ENCODE assay signal across 18 cellular contexts in the genomic region with DNA sequence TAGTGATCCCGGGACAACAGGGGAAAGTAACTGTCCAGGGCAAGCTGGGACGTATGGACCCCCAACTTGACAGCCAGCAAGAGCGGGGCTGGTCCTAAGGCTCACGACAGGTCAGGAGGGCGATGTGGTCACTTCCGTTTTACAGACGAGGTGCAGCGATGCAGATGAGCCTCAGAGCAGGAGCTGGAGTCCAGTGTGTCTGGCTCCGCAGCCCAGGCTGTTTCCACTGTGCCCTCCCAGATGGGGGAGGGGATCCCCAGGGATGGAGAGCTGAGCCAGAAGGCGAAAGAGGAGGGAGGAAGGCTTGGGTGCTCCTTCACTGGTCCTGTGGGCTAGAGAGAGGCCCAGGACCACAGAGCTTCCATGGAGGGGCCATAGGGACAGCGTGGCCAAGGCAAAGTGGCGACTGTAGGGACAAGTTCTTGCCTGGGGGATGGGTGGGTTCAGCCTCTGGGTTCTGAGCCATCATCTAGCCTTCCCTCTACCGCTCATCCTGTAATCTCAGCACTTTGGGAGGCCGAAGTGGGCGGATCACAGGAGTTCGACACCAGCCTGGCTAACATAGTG. TPM values are rescaled to one million over a fixed set of nuclear protein-coding genes. Genes with fewer than 3 reads are reported as not detected.
DNase-seq lines count a peak whose midpoint lies in the region; ATAC-seq and TF ChIP-seq lines count a peak whose summit lies in the region.
"Had no signal": no experiment of that assay in that cellular context is flagged by ENCODE, and none has a peak within 500 bp of the region (broad histone marks: within the 10 kb centered on the region; RNA-seq: fewer than 3 reads in every experiment).

No MANE protein-coding gene starts in this region.

- TF ChIP-seq EP300 in gastroesophageal sphincter (IDR thresholded peaks at IDR 0.05) = no peak

- H3K4me3 ChIP-seq in gastroesophageal sphincter = peak overlapping the region in 1 of 2 donors; percentile 86
- H3K4me3 ChIP-seq in psoas muscle = peak overlapping the region; percentile 18
- H3K4me3 ChIP-seq: GM12878 had no signal

- no peaks in the 10 kb centered on the region for H3K36me3 Mint-ChIP-seq in T-helper 2 cell treated with Interferon-gamma antibody and Interleukin-4, amounts not matched to agents 5 μg/mL and 100 μg/mL, for 36 hours (ENCODE audit: low read depth)
- H3K36me3 Mint-ChIP-seq: memory B cell had no signal

- ATAC-seq in Right ventricle myocardium superior (ENCODE audit: poor library complexity) (no peak), gastroesophageal sphincter (no peak), psoas muscle (no peak), GM19328 (IDR thresholded peaks at IDR 0.05; ENCODE audit: unreplicated experiment) (no peak), GM19023 (IDR thresholded peaks at IDR 0.05; ENCODE audit: unreplicated experiment) (no peak)
- ATAC-seq: esophagus mucosa, GM12878 had no signal

- intact Hi-C loops in Right ventricle myocardium superior (cut with DNase I) = no loop called here
- intact Hi-C loops in cardiac septum (cut with DNase I) = no loop called here
- intact Hi-C loops in psoas muscle (cut with DNase I) = no loop called here

- no peak overlapping the region for H3K4me3 Mint-ChIP-seq in T-helper 2 cell treated with Interferon-gamma antibody and Interleukin-4, amounts not matched to agents 5 μg/mL and 100 μg/mL, for 36 hours
- H3K4me3 Mint-ChIP-seq: CD8-positive, alpha-beta memory T cell; memory B cell had no signal

- H3K9me3 ChIP-seq in gastroesophageal sphincter = no peaks in the 10 kb centered on the region
- H3K9me3 ChIP-seq in psoas muscle = no peaks in the 10 kb centered on the region

- TF ChIP-seq CTCF in gastroesophageal sphincter (IDR thresholded peaks at IDR 0.05) (no peak), psoas muscle (IDR thresholded peaks at IDR 0.05) (no peak)

- no peak for TF ChIP-seq POLR2A in gastroesophageal sphincter (IDR thresholded peaks at IDR 0.05)

- H3K9me3 Mint-ChIP-seq in T-helper 2 cell treated with Interferon-gamma antibody and Interleukin-4, amounts not matched to agents 5 μg/mL and 100 μg/mL, for 36 hours = no peaks in the 10 kb centered on the region
- H3K9me3 Mint-ChIP-seq: CD8-positive, alpha-beta memory T cell; memory B cell had no signal

- H3K36me3 ChIP-seq in gastroesophageal sphincter (peaks cover 0 to 53% of the 10 kb centered on the region in 2 donors), psoas muscle (ENCODE audit: insufficient read depth in 1 of 2, low read depth in 1 of 2) (peaks cover 0 to 10% of the 10 kb centered on the region in 2 donors)

- peaks cover 12% of the 10 kb centered on the region for H3K4me1 Mint-ChIP-seq in T-helper 2 cell treated with Interferon-gamma antibody and Interleukin-4, amounts not matched to agents 5 μg/mL and 100 μg/mL, for 36 hours (ENCODE audit: low read depth)
- H3K4me1 Mint-ChIP-seq: memory B cell had no signal

- DNase-seq in Right ventricle myocardium superior (peak; percentile 51), cardiac septum (ENCODE audit: low spot score) (no peak), psoas muscle (peak in 1 of 2 donors; percentile 55), NCI-H524 (lab: John Stamatoyannopoulos, UW) (no peak)
- DNase-seq in T-helper 2 cell treated with Interferon-gamma antibody and Interleukin-4, amounts not matched to agents 5 μg/mL and 100 μg/mL, for 36 hours (ENCODE audit: low spot score) = no peak
- DNase-seq: activated CD4-positive, alpha-beta T cell treated with anti-CD3 and anti-CD28 coated beads for 4 hours; CD8-positive, alpha-beta memory T cell; EL; NCI-H2081 treated with DMSO at 0.1 percent for 48 hours; occipital lobe; stimulated activated CD4-positive, alpha-beta T cell treated with anti-CD3 and anti-CD28 coated beads, Interleukin-12 subunit alpha, Interleukin-12 subunit beta, amount 100 ng/mL, for 4 hours had no signal

- WGBS in gastroesophageal sphincter (ENCODE audit: low coverage in 1 of 2), 2 donors = 86% methylated on average over 4 of the region's 16 CpGs; no CpG with 5 or more reads in 1 of the 2 donors
- WGBS in psoas muscle, 3 donors = 62 to 77% (median 65%) methylated on average over 16 of the region's 16 CpGs

- H3K27me3 ChIP-seq in gastroesophageal sphincter (no peaks in the 10 kb centered on the region), psoas muscle (ENCODE audit: insufficient read depth in 3 of 3, low read length in 2 of 3) (no peaks in the 10 kb centered on the region)

- no peak overlapping the region for H3K27ac Mint-ChIP-seq in T-helper 2 cell treated with Interferon-gamma antibody and Interleukin-4, amounts not matched to agents 5 μg/mL and 100 μg/mL, for 36 hours
- H3K27ac Mint-ChIP-seq: memory B cell had no signal

- H3K4me1 ChIP-seq in gastroesophageal sphincter = peaks cover 0 to 95% (median 59%) of the 10 kb centered on the region in 3 donors
- H3K4me1 ChIP-seq in psoas muscle = peaks cover 13% of the 10 kb centered on the region

- H3K27me3 Mint-ChIP-seq in T-helper 2 cell treated with Interferon-gamma antibody and Interleukin-4, amounts not matched to agents 5 μg/mL and 100 μg/mL, for 36 hours (ENCODE audit: low read depth) = peaks cover 2% of the 10 kb centered on the region
- H3K27me3 Mint-ChIP-seq: memory B cell had no signal

- H3K27ac ChIP-seq in gastroesophageal sphincter (peak overlapping the region in 3 of 4 donors; percentile 54 to 95 (median 57)), psoas muscle (peak overlapping the region; percentile 46)

RNA-seq across cellular contexts. Expression of a gene that starts 5.7 kb away (rescaled TPM):
- total RNA-seq in Right ventricle myocardium superior = 12.4 TPM
- 10.3 TPM for total RNA-seq in cardiac septum
- 10 to 100 TPM; 32.8 to 51.5 (median 41.2) TPM for total RNA-seq in gastroesophageal sphincter
- total RNA-seq in psoas muscle = 1 to 10 TPM; 3.5 to 8.0 (median 3.9) TPM
- polyA plus RNA-seq in psoas muscle = 1 to 10 TPM; 3.7 to 4.4 (median 3.8) TPM

RNA-seq across cellular contexts. Expression of a gene that starts 13.4 kb away (rescaled TPM):
- 41.7 TPM for total RNA-seq in Right ventricle myocardium superior
- 30.0 TPM for total RNA-seq in cardiac septum
- total RNA-seq in gastroesophageal sphincter = 10 to 100 TPM; 72.8 to 94.9 (median 85.5) TPM
- 10 to 100 TPM; 41.6 to 51.0 (median 43.8) TPM for total RNA-seq in psoas muscle
- 10 to 100 TPM; 45.0 to 95.9 (median 87.3) TPM for polyA plus RNA-seq in psoas muscle

RNA-seq across cellular contexts. Expression of a gene that starts 27.9 kb away (rescaled TPM):
- 16.9 TPM for total RNA-seq in Right ventricle myocardium superior
- total RNA-seq in cardiac septum = 13.6 TPM
- total RNA-seq in gastroesophageal sphincter = 10 to 100 TPM; 18.6 to 27.3 (median 21.0) TPM
- total RNA-seq in psoas muscle = 10 to 100 TPM; 17.1 to 21.9 (median 19.0) TPM
- polyA plus RNA-seq in psoas muscle = 10 to 100 TPM; 29.5 to 40.9 (median 31.5) TPM

RNA-seq across cellular contexts. Expression of a gene that starts 59.2 kb away (rescaled TPM):
- total RNA-seq in Right ventricle myocardium superior = 5.2 TPM
- 21.3 TPM for total RNA-seq in cardiac septum
- 100 to 1,000 TPM in 3 of 4 donors, 10 to 100 TPM in 1; 98.7 to 396 (median 151) TPM for total RNA-seq in gastroesophageal sphincter
- 10 to 100 TPM; 15.8 to 49.5 (median 34.0) TPM for total RNA-seq in psoas muscle
- polyA plus RNA-seq in psoas muscle = 10 to 100 TPM in 2 of 3 donors, 1 to 10 TPM in 1; 8.1 to 15.9 (median 10.6) TPM
- total RNA-seq: CD8-positive, alpha-beta memory T cell; T-helper 2 cell treated with Interferon-gamma antibody and Interleukin-4, amounts not matched to agents 100 ng/mL and 5 ng/mL, for 36 hours had no signal
- polyA plus RNA-seq: CD8-positive, alpha-beta memory T cell had no signal
